Comparison of ENCODE assay signal across 2 cellular contexts in the genomic region with DNA sequence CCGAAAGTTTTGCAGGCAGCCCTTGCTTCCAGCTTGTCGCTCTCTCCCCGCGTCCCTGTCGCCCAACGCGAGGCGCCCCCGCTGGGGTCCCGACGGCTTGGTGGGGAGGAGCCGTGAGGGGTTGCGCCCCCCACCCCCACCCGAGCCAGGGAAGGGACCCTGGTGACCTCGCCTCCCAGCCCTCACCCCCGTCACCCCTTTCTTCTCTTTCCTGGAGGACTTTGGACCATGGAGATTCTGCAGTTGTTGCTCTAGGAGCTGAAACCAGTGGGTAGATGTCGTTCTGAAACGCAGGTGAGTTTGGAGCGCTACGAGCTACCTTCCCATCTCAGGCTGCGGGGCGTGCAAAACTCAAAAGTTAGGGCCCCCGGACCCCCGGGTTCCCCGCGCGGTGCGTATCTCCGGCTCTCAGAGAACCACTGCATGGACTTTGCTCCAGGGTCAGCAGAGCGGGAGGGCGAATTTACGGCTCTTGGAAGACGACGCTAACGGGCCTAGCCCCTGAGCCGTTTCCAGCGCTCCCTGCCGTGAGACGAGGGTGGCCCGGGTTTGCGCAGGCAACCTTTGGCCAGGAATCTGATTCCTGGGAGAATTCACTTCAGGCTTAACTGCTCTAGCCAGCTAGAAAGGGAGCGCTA.
A peak's percentile ranks its signal among the peaks of the same experiment; 100 is the strongest.
TF ChIP-seq lines count a peak whose summit lies in the region.

No MANE protein-coding gene starts in this region.

TF ChIP-seq in HEK293, 187 proteins besides CTCF, POLR2A, EP300 and RAD21 (continued from another document and continues in another):
- TF ChIP-seq KLF7 (tag by site-specific recombination; IDR thresholded peaks at IDR 0.05; ENCODE audit: borderline replicate concordance) (no peak), ZBTB48 (tag by site-specific recombination; IDR thresholded peaks at IDR 0.05) (peak; percentile 61; the same call in 1 of the 2 replicates), ZIC2 (tag by site-specific recombination; IDR thresholded peaks at IDR 0.05) (peak; percentile 61), ZBTB20 (tag by site-specific recombination; IDR thresholded peaks at IDR 0.05) (peak; percentile 93), ZNF221 (tag by site-specific recombination; IDR thresholded peaks at IDR 0.05; ENCODE audit: borderline replicate concordance) (no peak), REPIN1 (tag by site-specific recombination; IDR thresholded peaks at IDR 0.05; ENCODE audit: low read depth) (no peak), ZNF600 (tag by site-specific recombination; IDR thresholded peaks at IDR 0.05) (peak; percentile 51; the same call in 1 of the 2 replicates), ZNF561 (tag by site-specific recombination; IDR thresholded peaks at IDR 0.05; ENCODE audit: borderline replicate concordance) (0 out of 2 replicates have a peak, but pooled peaks have one; percentile 49), ZNF138 (tag by site-specific recombination; IDR thresholded peaks at IDR 0.05; ENCODE audit: borderline replicate concordance) (no peak), ZXDB (tag by site-specific recombination; IDR thresholded peaks at IDR 0.05) (peak; percentile 69), ZFP69B (tag by site-specific recombination; IDR thresholded peaks at IDR 0.05) (no peak), ZNF548 (tag by site-specific recombination; IDR thresholded peaks at IDR 0.05) (no peak), ZNF664 (tag by site-specific recombination; IDR thresholded peaks at IDR 0.05) (no peak), ZNF157 (tag by site-specific recombination; IDR thresholded peaks at IDR 0.05) (no peak), ZNF10 (tag by site-specific recombination; IDR thresholded peaks at IDR 0.05) (no peak)
- TF ChIP-seq, protein P1, sequence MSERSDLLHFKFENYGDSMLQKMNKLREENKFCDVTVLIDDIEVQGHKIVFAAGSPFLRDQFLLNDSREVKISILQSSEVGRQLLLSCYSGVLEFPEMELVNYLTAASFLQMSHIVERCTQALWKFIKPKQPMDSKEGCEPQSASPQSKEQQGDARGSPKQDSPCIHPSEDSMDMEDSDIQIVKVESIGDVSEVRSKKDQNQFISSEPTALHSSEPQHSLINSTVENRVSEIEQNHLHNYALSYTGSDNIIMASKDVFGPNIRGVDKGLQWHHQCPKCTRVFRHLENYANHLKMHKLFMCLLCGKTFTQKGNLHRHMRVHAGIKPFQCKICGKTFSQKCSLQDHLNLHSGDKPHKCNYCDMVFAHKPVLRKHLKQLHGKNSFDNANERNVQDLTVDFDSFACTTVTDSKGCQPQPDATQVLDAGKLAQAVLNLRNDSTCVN (tag by site-specific recombination; optimal IDR thresholded peaks at IDR 0.05): peak; percentile 76
- TF ChIP-seq, protein P2, sequence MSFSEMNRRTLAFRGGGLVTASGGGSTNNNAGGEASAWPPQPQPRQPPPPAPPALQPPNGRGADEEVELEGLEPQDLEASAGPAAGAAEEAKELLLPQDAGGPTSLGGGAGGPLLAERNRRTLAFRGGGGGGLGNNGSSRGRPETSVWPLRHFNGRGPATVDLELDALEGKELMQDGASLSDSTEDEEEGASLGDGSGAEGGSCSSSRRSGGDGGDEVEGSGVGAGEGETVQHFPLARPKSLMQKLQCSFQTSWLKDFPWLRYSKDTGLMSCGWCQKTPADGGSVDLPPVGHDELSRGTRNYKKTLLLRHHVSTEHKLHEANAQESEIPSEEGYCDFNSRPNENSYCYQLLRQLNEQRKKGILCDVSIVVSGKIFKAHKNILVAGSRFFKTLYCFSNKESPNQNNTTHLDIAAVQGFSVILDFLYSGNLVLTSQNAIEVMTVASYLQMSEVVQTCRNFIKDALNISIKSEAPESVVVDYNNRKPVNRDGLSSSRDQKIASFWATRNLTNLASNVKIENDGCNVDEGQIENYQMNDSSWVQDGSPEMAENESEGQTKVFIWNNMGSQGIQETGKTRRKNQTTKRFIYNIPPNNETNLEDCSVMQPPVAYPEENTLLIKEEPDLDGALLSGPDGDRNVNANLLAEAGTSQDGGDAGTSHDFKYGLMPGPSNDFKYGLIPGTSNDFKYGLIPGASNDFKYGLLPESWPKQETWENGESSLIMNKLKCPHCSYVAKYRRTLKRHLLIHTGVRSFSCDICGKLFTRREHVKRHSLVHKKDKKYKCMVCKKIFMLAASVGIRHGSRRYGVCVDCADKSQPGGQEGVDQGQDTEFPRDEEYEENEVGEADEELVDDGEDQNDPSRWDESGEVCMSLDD (tag by site-specific recombination; IDR thresholded peaks at IDR 0.05): peak; percentile 71; the same call in 1 of the 2 replicates
- TF ChIP-seq, protein P3, sequence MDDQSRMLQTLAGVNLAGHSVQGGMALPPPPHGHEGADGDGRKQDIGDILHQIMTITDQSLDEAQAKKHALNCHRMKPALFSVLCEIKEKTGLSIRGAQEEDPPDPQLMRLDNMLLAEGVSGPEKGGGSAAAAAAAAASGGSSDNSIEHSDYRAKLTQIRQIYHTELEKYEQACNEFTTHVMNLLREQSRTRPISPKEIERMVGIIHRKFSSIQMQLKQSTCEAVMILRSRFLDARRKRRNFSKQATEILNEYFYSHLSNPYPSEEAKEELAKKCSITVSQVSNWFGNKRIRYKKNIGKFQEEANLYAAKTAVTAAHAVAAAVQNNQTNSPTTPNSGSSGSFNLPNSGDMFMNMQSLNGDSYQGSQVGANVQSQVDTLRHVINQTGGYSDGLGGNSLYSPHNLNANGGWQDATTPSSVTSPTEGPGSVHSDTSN (CRISPR knock-in tag; IDR thresholded peaks at IDR 0.05): peak; percentile 34; the same call in 1 of the 2 replicates
- TF ChIP-seq, protein P4, sequence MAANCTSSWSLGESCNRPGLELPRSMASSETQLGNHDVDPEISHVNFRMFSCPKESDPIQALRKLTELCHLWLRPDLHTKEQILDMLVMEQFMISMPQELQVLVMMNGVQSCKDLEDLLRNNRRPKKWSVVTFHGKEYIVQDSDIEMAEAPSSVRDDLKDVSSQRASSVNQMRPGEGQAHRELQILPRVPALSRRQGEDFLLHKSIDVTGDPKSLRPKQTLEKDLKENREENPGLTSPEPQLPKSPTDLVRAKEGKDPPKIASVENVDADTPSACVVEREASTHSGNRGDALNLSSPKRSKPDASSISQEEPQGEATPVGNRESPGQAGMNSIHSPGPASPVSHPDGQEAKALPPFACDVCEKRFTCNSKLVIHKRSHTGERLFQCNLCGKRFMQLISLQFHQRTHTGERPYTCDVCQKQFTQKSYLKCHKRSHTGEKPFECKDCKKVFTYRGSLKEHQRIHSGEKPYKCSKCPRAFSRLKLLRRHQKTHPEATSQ (tag by site-specific recombination; IDR thresholded peaks at IDR 0.05): peak; percentile 60; the same call in 1 of the 2 replicates

TF ChIP-seq in liver, 16 proteins besides CTCF, POLR2A, EP300 and RAD21 (continued from another document):
- TF ChIP-seq GABPA (IDR thresholded peaks at IDR 0.05 in 1 of 2, conservative IDR thresholded peaks at IDR 0.05 in 1 of 2) (no peak), RXRA (IDR thresholded peaks at IDR 0.05) (peak; percentile 57 to 64), TAF1 (conservative IDR thresholded peaks at IDR 0.05) (no peak), NR2F2 (IDR thresholded peaks at IDR 0.05) (no peak), EGR1 (IDR thresholded peaks at IDR 0.05; ENCODE audit: low read depth in 2 of 2) (no peak), HNF4A (conservative IDR thresholded peaks at IDR 0.05) (peak; percentile 84 to 85), YY1 (IDR thresholded peaks at IDR 0.05) (no peak)
- TF ChIP-seq, protein P5, sequence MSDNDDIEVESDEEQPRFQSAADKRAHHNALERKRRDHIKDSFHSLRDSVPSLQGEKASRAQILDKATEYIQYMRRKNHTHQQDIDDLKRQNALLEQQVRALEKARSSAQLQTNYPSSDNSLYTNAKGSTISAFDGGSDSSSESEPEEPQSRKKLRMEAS (IDR thresholded peaks at IDR 0.05): no peak
- TF ChIP-seq, protein P6, sequence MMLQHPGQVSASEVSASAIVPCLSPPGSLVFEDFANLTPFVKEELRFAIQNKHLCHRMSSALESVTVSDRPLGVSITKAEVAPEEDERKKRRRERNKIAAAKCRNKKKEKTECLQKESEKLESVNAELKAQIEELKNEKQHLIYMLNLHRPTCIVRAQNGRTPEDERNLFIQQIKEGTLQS (IDR thresholded peaks at IDR 0.05): no peak
- TF ChIP-seq, protein P7, sequence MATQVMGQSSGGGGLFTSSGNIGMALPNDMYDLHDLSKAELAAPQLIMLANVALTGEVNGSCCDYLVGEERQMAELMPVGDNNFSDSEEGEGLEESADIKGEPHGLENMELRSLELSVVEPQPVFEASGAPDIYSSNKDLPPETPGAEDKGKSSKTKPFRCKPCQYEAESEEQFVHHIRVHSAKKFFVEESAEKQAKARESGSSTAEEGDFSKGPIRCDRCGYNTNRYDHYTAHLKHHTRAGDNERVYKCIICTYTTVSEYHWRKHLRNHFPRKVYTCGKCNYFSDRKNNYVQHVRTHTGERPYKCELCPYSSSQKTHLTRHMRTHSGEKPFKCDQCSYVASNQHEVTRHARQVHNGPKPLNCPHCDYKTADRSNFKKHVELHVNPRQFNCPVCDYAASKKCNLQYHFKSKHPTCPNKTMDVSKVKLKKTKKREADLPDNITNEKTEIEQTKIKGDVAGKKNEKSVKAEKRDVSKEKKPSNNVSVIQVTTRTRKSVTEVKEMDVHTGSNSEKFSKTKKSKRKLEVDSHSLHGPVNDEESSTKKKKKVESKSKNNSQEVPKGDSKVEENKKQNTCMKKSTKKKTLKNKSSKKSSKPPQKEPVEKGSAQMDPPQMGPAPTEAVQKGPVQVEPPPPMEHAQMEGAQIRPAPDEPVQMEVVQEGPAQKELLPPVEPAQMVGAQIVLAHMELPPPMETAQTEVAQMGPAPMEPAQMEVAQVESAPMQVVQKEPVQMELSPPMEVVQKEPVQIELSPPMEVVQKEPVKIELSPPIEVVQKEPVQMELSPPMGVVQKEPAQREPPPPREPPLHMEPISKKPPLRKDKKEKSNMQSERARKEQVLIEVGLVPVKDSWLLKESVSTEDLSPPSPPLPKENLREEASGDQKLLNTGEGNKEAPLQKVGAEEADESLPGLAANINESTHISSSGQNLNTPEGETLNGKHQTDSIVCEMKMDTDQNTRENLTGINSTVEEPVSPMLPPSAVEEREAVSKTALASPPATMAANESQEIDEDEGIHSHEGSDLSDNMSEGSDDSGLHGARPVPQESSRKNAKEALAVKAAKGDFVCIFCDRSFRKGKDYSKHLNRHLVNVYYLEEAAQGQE (IDR thresholded peaks at IDR 0.05): no peak
TF ChIP-seq in liver: peak in this region for 4.
